Comparison of ENCODE assay signal across 9 cellular contexts in the genomic region with DNA sequence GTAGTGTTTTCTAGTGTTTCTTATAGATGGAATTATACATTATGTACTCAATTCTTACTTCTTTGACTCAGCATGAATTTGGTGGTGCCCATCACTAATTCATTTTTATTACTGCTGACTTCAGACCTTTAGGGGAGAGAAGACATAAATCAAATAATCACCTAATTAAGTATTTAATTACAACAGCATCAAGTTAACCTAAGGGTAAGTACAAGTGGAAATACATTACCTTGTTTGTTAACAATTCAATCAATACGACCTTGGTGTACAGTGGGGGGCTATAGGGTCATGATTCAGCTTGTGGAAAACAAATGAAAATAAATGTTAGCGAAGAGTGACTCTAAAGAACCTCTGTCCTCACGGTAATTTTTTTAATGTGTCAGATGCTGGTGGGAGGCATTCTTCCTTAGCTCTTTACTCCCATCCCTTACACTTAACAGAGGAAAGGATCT. TPM values are rescaled to one million over a fixed set of nuclear protein-coding genes. Genes with fewer than 3 reads are reported as not detected.
DNase-seq lines count a peak whose midpoint lies in the region; ATAC-seq, FAIRE-seq and TF ChIP-seq lines count a peak whose summit lies in the region.
"Had no signal": no experiment of that assay in that cellular context is flagged by ENCODE, and none has a peak within 500 bp of the region (broad histone marks: within the 10 kb centered on the region; RNA-seq: fewer than 3 reads in every experiment).

No MANE protein-coding gene starts in this region.

- H3K27ac ChIP-seq in sigmoid colon = peak overlapping the region; percentile 97 to 99 (median 98)

- 0 to 2% methylated on average over 3 of the region's 3 CpGs for WGBS in sigmoid colon, 2 donors

- TF ChIP-seq POLR2A in sigmoid colon (IDR thresholded peaks at IDR 0.05) (peak; percentile 54 to 64), H54 (IDR thresholded peaks at IDR 0.05; ENCODE audit: low read depth, low read length) (no peak)

- peak overlapping the region; percentile 89 for H3K4me3 Mint-ChIP-seq in T-helper 17 cell

- no peak for ATAC-seq in T-helper 17 cell

- H3K36me3 ChIP-seq in sigmoid colon = peaks cover 0 to 15% (median 2%) of the 10 kb centered on the region in 4 donors

- no peak for FAIRE-seq in H54 (lab: Jason Lieb, UNC)

- TF ChIP-seq EP300 in sigmoid colon (IDR thresholded peaks at IDR 0.05) = no peak

- no peaks in the 10 kb centered on the region for H3K27me3 Mint-ChIP-seq in T-helper 17 cell

- H3K4me1 ChIP-seq in sigmoid colon = peaks cover 0 to 38% (median 30%) of the 10 kb centered on the region in 4 donors

- no peak for TF ChIP-seq CTCF in GM12864 (IDR thresholded peaks at IDR 0.05; ENCODE audit: low read depth, low read length, missing control alignments)
- TF ChIP-seq CTCF in fibroblast of the aortic adventitia (IDR thresholded peaks at IDR 0.05; ENCODE audit: insufficient read depth, low read length) = no peak
- no peak for TF ChIP-seq CTCF in sigmoid colon (IDR thresholded peaks at IDR 0.05)

- DNase-seq in GM12864 (ENCODE audit: low read depth) (no peak), T-helper 17 cell (no peak), fibroblast of the aortic adventitia (ENCODE audit: low read depth) (peak; percentile 2), sigmoid colon (no peak), NCI-H526 (lab: John Stamatoyannopoulos, UW) (no peak), H54 (ENCODE audit: insufficient read length, low spot score) (no peak), glomerular visceral epithelial cell (ENCODE audit: extremely low spot score) (no peak), NCI-H2196 treated with DMSO at 0.1 percent for 48 hours (lab: John Stamatoyannopoulos, UW; ENCODE audit: unreplicated experiment) (no peak)
- DNase-seq: SHP77 treated with DMSO at 0.1 percent for 48 hours had no signal

- H3K4me3 ChIP-seq in GM12864 (ENCODE audit: low read depth, low read length) (peak overlapping the region; percentile 59), fibroblast of the aortic adventitia (ENCODE audit: low read depth, low read length) (peak overlapping the region; percentile 75), sigmoid colon (peak overlapping the region; percentile 20 to 96 (median 94))

- H3K27ac Mint-ChIP-seq in T-helper 17 cell = peak overlapping the region; percentile 81

- H3K9me3 ChIP-seq in T-helper 17 cell (ENCODE audit: control insufficient read depth, low read length, poor library complexity, severe bottlenecking) = no peaks in the 10 kb centered on the region
- no peaks in the 10 kb centered on the region for H3K9me3 ChIP-seq in sigmoid colon

- intact Hi-C loops in sigmoid colon (cut with DNase I) = loop anchor here (2.0 to 5.0 kb wide), 3 partner anchors 52 to 127 kb away; a partner anchor contains a TSS

- peaks cover 19% of the 10 kb centered on the region for H3K4me1 Mint-ChIP-seq in T-helper 17 cell

- H3K36me3 Mint-ChIP-seq in T-helper 17 cell (ENCODE audit: low read depth) = no peaks in the 10 kb centered on the region

- H3K27me3 ChIP-seq in sigmoid colon = no peaks in the 10 kb centered on the region

RNA-seq across cellular contexts. Expression of a gene that starts 0.5 kb away (rescaled TPM):
- total RNA-seq in T-helper 17 cell (10 to 100 TPM; 54.6 to 61.2 TPM), fibroblast of the aortic adventitia (ENCODE audit: low replicate concordance) (36.3 and 47.3 TPM in 2 replicates), sigmoid colon (10 to 100 TPM; 52.8 to 70.8 (median 58.6) TPM)
- polyA plus RNA-seq in sigmoid colon = 10 to 100 TPM; 12.5 to 15.6 (median 13.2) TPM
